ENCODE assay signal across 25 cellular contexts in the genomic region with DNA sequence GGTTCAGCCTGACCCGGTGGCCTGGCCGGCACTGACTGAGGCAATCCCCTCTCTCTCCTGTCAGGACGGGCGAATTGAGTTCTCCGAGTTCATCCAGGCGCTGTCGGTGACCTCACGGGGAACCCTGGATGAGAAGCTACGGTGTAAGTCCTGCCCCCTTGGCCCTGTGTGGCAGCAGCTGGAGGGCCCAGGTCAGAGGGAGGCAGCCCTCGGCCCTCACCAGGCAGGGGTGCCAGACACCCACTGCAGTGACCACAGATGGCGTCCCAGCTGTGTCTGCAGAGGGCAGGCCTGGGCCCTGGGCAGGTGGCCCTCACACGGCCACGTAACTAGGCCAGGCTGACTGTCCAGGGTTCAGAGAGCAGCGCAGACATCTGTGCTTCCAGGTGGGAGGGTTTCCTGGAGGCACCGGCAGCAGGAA. TPM values are rescaled to one million over a fixed set of nuclear protein-coding genes. Genes with fewer than 3 reads are reported as not detected.
A peak's percentile ranks its signal among the peaks of the same experiment; 100 is the strongest.
DNase-seq lines count a peak whose midpoint lies in the region.
"Had no signal": no experiment of that assay in that cellular context is flagged by ENCODE, and none has a peak within 500 bp of the region (broad histone marks: within the 10 kb centered on the region; RNA-seq: fewer than 3 reads in every experiment).

No MANE protein-coding gene starts in this region.

- H2BK120ac ChIP-seq in mesendoderm (ENCODE audit: low read depth, low read length): no peak overlapping the region

- H3K79me1 ChIP-seq in mesendoderm (ENCODE audit: low read length): peaks cover 13% of the 10 kb centered on the region

- no peak overlapping the region for H3K4ac ChIP-seq in mesendoderm (ENCODE audit: low read depth, low read length)

- H4K8ac ChIP-seq in mesendoderm (ENCODE audit: low read depth, low read length): no peak overlapping the region

- H3K27ac ChIP-seq in angular gyrus (ENCODE audit: low read depth, low read length) (peak overlapping the region; percentile 46), mesendoderm (ENCODE audit: low read depth, low read length) (no peak overlapping the region), temporal lobe (ENCODE audit: low read depth, low read length) (peak overlapping the region; percentile 65)
- H3K27ac ChIP-seq: heart right ventricle had no signal

- peaks cover 4% of the 10 kb centered on the region for H3K36me3 ChIP-seq in mesendoderm (ENCODE audit: control insufficient read depth, insufficient read depth, low read length)

- H4K5ac ChIP-seq in mesendoderm (ENCODE audit: low read length): no peak overlapping the region

- H3K4me1 ChIP-seq in mesendoderm (ENCODE audit: control insufficient read depth, low read depth, low read length): peaks cover 2% of the 10 kb centered on the region

- peaks cover 5% of the 10 kb centered on the region for H3K79me2 ChIP-seq in mesendoderm (ENCODE audit: control insufficient read depth, insufficient read depth, low read length)

- H3K56ac ChIP-seq in mesendoderm (ENCODE audit: low read length): no peak overlapping the region

- no peak overlapping the region for H3K23ac ChIP-seq in mesendoderm (ENCODE audit: low read length)

- no peak overlapping the region for H3K4me2 ChIP-seq in mesendoderm (ENCODE audit: low read length)

- H3K4me3 ChIP-seq in mesendoderm (ENCODE audit: low read length): no peak overlapping the region
- H3K4me3 ChIP-seq: heart right ventricle, SK-N-MC had no signal

- DNase-seq in NCI-H524 treated with DMSO at 0.1 percent for 48 hours (lab: John Stamatoyannopoulos, UW): peak; percentile 42
- peak; percentile 40 for DNase-seq in mesendoderm
- DNase-seq in inferior parietal cortex (ENCODE audit: extremely low spot score): no peak
- DNase-seq in activated CD4-positive, CD25-positive, alpha-beta regulatory T cell (lab: John Stamatoyannopoulos, UW): no peak
- DNase-seq in DMS153 (lab: John Stamatoyannopoulos, UW): no peak
- DNase-seq: activated CD4-positive, CD25-positive, alpha-beta regulatory T cell treated with anti-CD3 and anti-CD28 coated beads, Interleukin-2, amount 50 U/mL, for 72 hours; AML-193; central memory CD4-positive, alpha-beta T cell; effector CD4-positive, alpha-beta T cell; GDM1; heart right ventricle; immature natural killer cell; mammary epithelial cell; MM.1S; NCI-H1694 treated with DMSO at 0.1 percent for 48 hours; NCI-H345; stimulated activated CD4-positive, alpha-beta T cell treated with anti-CD3 and anti-CD28 coated beads, Interleukin-15, amount 100 ng/mL, for 24 hours; stimulated activated naive CD4-positive, alpha-beta T cell treated with Interleukin-2 at 50 U/mL for 16 hours; T-helper 9 cell had no signal

- H2BK5ac ChIP-seq in mesendoderm (ENCODE audit: low read length): no peak overlapping the region

- no peak overlapping the region for H2AK5ac ChIP-seq in mesendoderm (ENCODE audit: low read length)

- no CpG with 5 or more reads among the region's 15 CpGs for WGBS in mesendoderm (ENCODE audit: extremely low coverage, insufficient coverage, low lambda C conversion rate)

- no peak overlapping the region for H3K9ac ChIP-seq in mesendoderm (ENCODE audit: low read length)

- H3K18ac ChIP-seq in mesendoderm (ENCODE audit: low read length): no peak overlapping the region

- H2BK15ac ChIP-seq in mesendoderm (replicated peaks; ENCODE audit: low read depth): no peak overlapping the region

- H3K27me3 ChIP-seq in mesendoderm (ENCODE audit: insufficient read depth, low read length, poor library complexity): no peaks in the 10 kb centered on the region
- H3K27me3 ChIP-seq: heart right ventricle had no signal

RNA-seq across cellular contexts. Expression of gene HMCN2, which starts 45.9 kb away (rescaled TPM):
- 0.46 TPM for polyA plus RNA-seq in mesendoderm (2013, experiment 1 of 2)
- polyA plus RNA-seq in mesendoderm (2013, experiment 2 of 2): 0.57 TPM
- total RNA-seq in temporal lobe: under 0.01 TPM
- total RNA-seq: activated T-helper 17 cell treated with anti-CD3 and anti-CD28 coated beads, Interleukin-2, amount 50 U/mL, for 72 hours; OCI-LY7 had no signal
- polyA plus RNA-seq: IgD-negative memory B cell, immature natural killer cell had no signal

RNA-seq across cellular contexts. Expression of gene NCS1, which starts 47.5 kb away (rescaled TPM):
- 29.4 TPM for polyA plus RNA-seq in mesendoderm (2013, experiment 1 of 2)
- polyA plus RNA-seq in mesendoderm (2013, experiment 2 of 2): 28.7 TPM
- 138 TPM for total RNA-seq in temporal lobe
- total RNA-seq: OCI-LY7 had no signal
- polyA plus RNA-seq: IgD-negative memory B cell had no signal

Comparison
In these comparisons a context has a peak if more than half of its experiments do, and no peak if none do; other contexts are left out.
1. DNase-seq: peak in NCI-H524 treated with DMSO at 0.1 percent for 48 hours (single experiment) and mesendoderm (single experiment); none in inferior parietal cortex (single experiment), activated CD4-positive, CD25-positive, alpha-beta regulatory T cell (0 of 4) and DMS153 (single experiment).